Comparison of ENCODE assay signal across 8 cellular contexts in the genomic region with DNA sequence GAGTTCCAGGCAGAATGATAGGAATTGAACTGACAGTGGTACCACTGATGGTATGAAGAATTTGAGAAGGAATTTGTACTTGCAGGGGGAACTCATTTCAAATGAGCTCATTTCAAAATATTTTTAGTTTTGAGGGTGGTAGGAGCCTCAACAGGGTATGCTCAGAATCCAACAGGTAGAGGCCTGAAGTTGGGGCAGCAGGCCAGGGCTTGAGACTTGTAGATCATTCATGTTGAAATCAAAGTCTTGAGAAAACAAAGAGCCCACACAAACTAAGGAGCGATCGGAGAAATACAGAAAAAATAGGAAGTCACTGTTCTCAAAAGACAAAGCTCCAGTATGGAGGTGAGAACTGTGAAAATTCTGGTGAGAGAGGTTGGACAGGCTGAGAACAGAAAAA. TPM values are rescaled to one million over a fixed set of nuclear protein-coding genes. Genes with fewer than 3 reads are reported as not detected.
DNase-seq lines count a peak whose midpoint lies in the region; ATAC-seq and TF ChIP-seq lines count a peak whose summit lies in the region.

No MANE protein-coding gene starts in this region.

- WGBS in testis, 2 donors = 0 to 23% methylated on average over 2 of the region's 2 CpGs

- intact Hi-C loops in testis (cut with DNase I; ENCODE audit: low total_unique reads) = no loop called here

- CTCF ChIA-PET in activated CD4-positive, alpha-beta T cell treated with anti-CD3 and anti-CD28 coated beads, Interleukin-2, amount 10 ng/mL, durations not matched to agents 7 days and 5 days (lab: Charles Lee) = interaction anchor here (0.7 to 2.5 kb wide), 2 partner anchors 10 to 62 kb away, joined by 3 to 13 read pairs; a partner anchor contains a TSS
- CTCF ChIA-PET in T-cell (lab: Charles Lee) = interaction anchor here in 1 of 2 donors (0.7 kb wide), 1 partner anchor 472 kb away, joined by 4 read pairs; no protein-coding TSS in a partner anchor

- peak overlapping the region; percentile 72 for H3K4me2 ChIP-seq in fibroblast of lung (ENCODE audit: extremely low read depth, insufficient read depth, low read length)

- H3K4me1 ChIP-seq in fibroblast of lung (ENCODE audit: control insufficient read depth, extremely low read depth, insufficient read depth, low read length) (no peaks in the 10 kb centered on the region), testis (no peaks in the 10 kb centered on the region)

- peaks cover 44% of the 10 kb centered on the region for H3K4me1 Mint-ChIP-seq in activated CD4-positive, alpha-beta T cell treated with anti-CD3 and anti-CD28 coated beads, Interleukin-2, amount 10 ng/mL, durations not matched to agents 7 days and 5 days
- peaks cover 48 to 71% (median 58%) of the 10 kb centered on the region in 3 donors for H3K4me1 Mint-ChIP-seq in T-cell
- peaks cover 46% of the 10 kb centered on the region for H3K4me1 Mint-ChIP-seq in stimulated activated effector memory CD8-positive, alpha-beta T cell treated with anti-CD3 and anti-CD28 coated beads, Interleukin-12 subunit alpha, Interleukin-12 subunit beta, amount 100 ng/mL, for 72 hours

- H3K9me3 Mint-ChIP-seq in activated CD4-positive, alpha-beta T cell treated with anti-CD3 and anti-CD28 coated beads, Interleukin-2, amount 10 ng/mL, durations not matched to agents 7 days and 5 days = no peaks in the 10 kb centered on the region
- H3K9me3 Mint-ChIP-seq in T-cell = no peaks in the 10 kb centered on the region
- no peaks in the 10 kb centered on the region for H3K9me3 Mint-ChIP-seq in stimulated activated effector memory CD8-positive, alpha-beta T cell treated with anti-CD3 and anti-CD28 coated beads, Interleukin-12 subunit alpha, Interleukin-12 subunit beta, amount 100 ng/mL, for 72 hours

- H4K20me1 ChIP-seq in fibroblast of lung (ENCODE audit: control insufficient read depth, extremely low read depth, insufficient read depth, low read length) = no peaks in the 10 kb centered on the region

- no peaks in the 10 kb centered on the region for H3K36me3 Mint-ChIP-seq in activated CD4-positive, alpha-beta T cell treated with anti-CD3 and anti-CD28 coated beads, Interleukin-2, amount 10 ng/mL, durations not matched to agents 7 days and 5 days (ENCODE audit: low read depth)
- H3K36me3 Mint-ChIP-seq in T-cell = no peaks in the 10 kb centered on the region
- no peaks in the 10 kb centered on the region for H3K36me3 Mint-ChIP-seq in stimulated activated effector memory CD8-positive, alpha-beta T cell treated with anti-CD3 and anti-CD28 coated beads, Interleukin-12 subunit alpha, Interleukin-12 subunit beta, amount 100 ng/mL, for 72 hours

- TF ChIP-seq POLR2A in testis (IDR thresholded peaks at IDR 0.05) = no peak

- H3K9me3 ChIP-seq in fibroblast of lung (ENCODE audit: control insufficient read depth, insufficient read depth, low read depth, low read length) (no peaks in the 10 kb centered on the region), testis (no peaks in the 10 kb centered on the region)

- H3K9ac ChIP-seq in fibroblast of lung (ENCODE audit: insufficient read depth, low read length) = no peak overlapping the region

- no peak for DNase-seq in activated CD4-positive, alpha-beta T cell treated with anti-CD3 and anti-CD28 coated beads, Interleukin-2, amount 10 ng/mL, durations not matched to agents 7 days and 5 days
- no peak for DNase-seq in activated CD4-positive, alpha-beta T cell treated with anti-CD3 and anti-CD28 coated beads for 4 hours
- DNase-seq in T-cell = no peak
- no peak for DNase-seq in fibroblast of lung (ENCODE audit: low read depth in 2 of 2)
- no peak for DNase-seq in stimulated activated effector memory CD8-positive, alpha-beta T cell treated with anti-CD3 and anti-CD28 coated beads, Interleukin-12 subunit alpha, Interleukin-12 subunit beta, amount 100 ng/mL, for 72 hours (ENCODE audit: low spot score in 2 of 2)
- DNase-seq in testis = no peak
- DNase-seq in NCI-H1930 (lab: John Stamatoyannopoulos, UW) = no peak
- DNase-seq in D341Med (ENCODE audit: low spot score) = no peak

- H3K36me3 ChIP-seq in fibroblast of lung (ENCODE audit: control insufficient read depth, insufficient read depth, low read length) (no peaks in the 10 kb centered on the region), testis (ENCODE audit: low read depth, missing control alignments) (no peaks in the 10 kb centered on the region)

- H3K79me2 ChIP-seq in fibroblast of lung (ENCODE audit: control insufficient read depth, insufficient read depth, low read length) = peaks cover 4% of the 10 kb centered on the region

- ATAC-seq in T-cell (replicated peaks in 1 of 4) = no peak
- no peak for ATAC-seq in stimulated activated effector memory CD8-positive, alpha-beta T cell treated with anti-CD3 and anti-CD28 coated beads, Interleukin-12 subunit alpha, Interleukin-12 subunit beta, amount 100 ng/mL, for 72 hours

- peak overlapping the region in 2 of 4 experiments; percentile 74 to 78 for H3K4me3 ChIP-seq in fibroblast of lung (replicated peaks in 1 of 4; ENCODE audit: control extremely low read depth in 1 of 4, insufficient read depth in 1 of 4, low read depth in 3 of 4, low read length in 4 of 4)
- no peak overlapping the region for H3K4me3 ChIP-seq in testis

- peak overlapping the region; percentile 83 for H3K27ac Mint-ChIP-seq in activated CD4-positive, alpha-beta T cell treated with anti-CD3 and anti-CD28 coated beads, Interleukin-2, amount 10 ng/mL, durations not matched to agents 7 days and 5 days
- peak overlapping the region; percentile 87 to 89 for H3K27ac Mint-ChIP-seq in T-cell
- peak overlapping the region; percentile 93 for H3K27ac Mint-ChIP-seq in stimulated activated effector memory CD8-positive, alpha-beta T cell treated with anti-CD3 and anti-CD28 coated beads, Interleukin-12 subunit alpha, Interleukin-12 subunit beta, amount 100 ng/mL, for 72 hours

- H3K27ac ChIP-seq in fibroblast of lung (ENCODE audit: insufficient read depth, low read length) = no peak overlapping the region
- peak overlapping the region in 1 of 2 donors; percentile 80 for H3K27ac ChIP-seq in testis

- no peak for TF ChIP-seq CTCF in fibroblast of lung (conservative IDR thresholded peaks at IDR 0.05 in 1 of 2, IDR thresholded peaks at IDR 0.05 in 1 of 2; ENCODE audit: low read depth in 1 of 2, low read length in 2 of 2)
- no peak for TF ChIP-seq CTCF in testis (IDR thresholded peaks at IDR 0.05)

- no peaks in the 10 kb centered on the region for H3K27me3 Mint-ChIP-seq in activated CD4-positive, alpha-beta T cell treated with anti-CD3 and anti-CD28 coated beads, Interleukin-2, amount 10 ng/mL, durations not matched to agents 7 days and 5 days
- peaks cover 0 to 12% of the 10 kb centered on the region in 2 donors for H3K27me3 Mint-ChIP-seq in T-cell

- peak overlapping the region; percentile 12 for H2AFZ ChIP-seq in fibroblast of lung (ENCODE audit: low read length)

- H3K27me3 ChIP-seq in fibroblast of lung (ENCODE audit: control insufficient read depth, insufficient read depth, low read length) (no peaks in the 10 kb centered on the region), testis (no peaks in the 10 kb centered on the region)

- POLR2A ChIA-PET in activated CD4-positive, alpha-beta T cell treated with anti-CD3 and anti-CD28 coated beads, Interleukin-2, amount 10 ng/mL, durations not matched to agents 7 days and 5 days (lab: Charles Lee) = interaction anchor here (1.4 kb wide), 1 partner anchor 10 kb away, joined by 3 read pairs; a partner anchor contains a TSS
- POLR2A ChIA-PET in T-cell (lab: Charles Lee) = interaction anchor here (0.6 to 0.8 kb wide), 3 partner anchors 11 to 953 kb away, joined by 3 to 5 read pairs (median 5); a partner anchor contains a TSS

- H3K4me3 Mint-ChIP-seq in activated CD4-positive, alpha-beta T cell treated with anti-CD3 and anti-CD28 coated beads, Interleukin-2, amount 10 ng/mL, durations not matched to agents 7 days and 5 days = peak overlapping the region; percentile 93
- H3K4me3 Mint-ChIP-seq in T-cell = peak overlapping the region; percentile 85 to 93 (median 89)
- peak overlapping the region; percentile 86 for H3K4me3 Mint-ChIP-seq in stimulated activated effector memory CD8-positive, alpha-beta T cell treated with anti-CD3 and anti-CD28 coated beads, Interleukin-12 subunit alpha, Interleukin-12 subunit beta, amount 100 ng/mL, for 72 hours

RNA-seq across cellular contexts. Expression of a gene that starts 1.0 kb away (rescaled TPM):
- 10 to 100 TPM; 17.2 to 17.6 TPM for total RNA-seq in activated CD4-positive, alpha-beta T cell treated with anti-CD3 and anti-CD28 coated beads, Interleukin-2, amount 10 ng/mL, durations not matched to agents 7 days and 5 days
- total RNA-seq in T-cell = 10 to 100 TPM; 15.5 to 23.9 (median 17.3) TPM
- total RNA-seq in fibroblast of lung = 18.2 and 30.4 TPM in 2 replicates
- 22.2 and 23.6 TPM in 2 replicates for polyA plus RNA-seq in fibroblast of lung
- polyA plus RNA-seq in fibroblast of lung (2012) = 13.3 and 13.7 TPM in 2 replicates
- polyA minus RNA-seq in fibroblast of lung (ENCODE audit: low replicate concordance) = 10.2 and 10.7 TPM in 2 replicates
- total RNA-seq in testis = 10 to 100 TPM; 18.3 to 19.9 TPM
- 13.0 TPM for polyA plus RNA-seq in testis (ENCODE audit: insufficient read depth, low read depth, low replicate concordance)

RNA-seq across cellular contexts. Expression of a gene that starts 10.4 kb away (rescaled TPM):
- 10 to 100 TPM; 19.1 to 23.1 TPM for total RNA-seq in activated CD4-positive, alpha-beta T cell treated with anti-CD3 and anti-CD28 coated beads, Interleukin-2, amount 10 ng/mL, durations not matched to agents 7 days and 5 days
- total RNA-seq in T-cell = 10 to 100 TPM; 21.1 to 27.7 (median 23.5) TPM
- total RNA-seq in fibroblast of lung = 9.5 and 10.4 TPM in 2 replicates
- 26.9 and 27.9 TPM in 2 replicates for polyA plus RNA-seq in fibroblast of lung
- 16.5 and 16.6 TPM in 2 replicates for polyA plus RNA-seq in fibroblast of lung (2012)
- polyA minus RNA-seq in fibroblast of lung (ENCODE audit: low replicate concordance) = 6.6 and 7.5 TPM in 2 replicates
- total RNA-seq in testis = 10 to 100 TPM in 1 of 2 donors, 1 to 10 TPM in 1; 9.8 to 11.1 TPM
- polyA plus RNA-seq in testis (ENCODE audit: insufficient read depth, low read depth, low replicate concordance) = 8.8 TPM
